ENCODE assay signal across 30 cellular contexts in the genomic region with DNA sequence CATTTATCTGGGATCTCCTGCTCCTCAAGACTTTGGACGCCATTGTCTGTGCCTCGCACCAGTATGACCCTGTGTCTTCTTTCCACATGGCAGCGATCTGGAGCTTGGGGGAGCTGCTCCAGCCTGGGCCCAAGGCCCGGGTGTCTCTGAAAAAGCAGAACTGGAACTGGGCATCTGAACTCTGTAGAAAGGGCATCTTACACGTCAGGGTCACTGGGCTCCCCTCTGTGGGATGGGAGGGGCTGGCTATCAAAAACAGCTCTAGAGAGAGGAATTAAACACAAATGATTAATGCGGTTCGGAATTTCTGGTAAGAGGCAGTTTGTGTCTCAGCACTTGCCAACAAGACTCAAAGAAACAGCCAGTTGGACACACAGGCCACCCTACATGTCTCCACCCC. TPM values are rescaled to one million over a fixed set of nuclear protein-coding genes. Genes with fewer than 3 reads are reported as not detected.
DNase-seq lines count a peak whose midpoint lies in the region; ATAC-seq and TF ChIP-seq lines count a peak whose summit lies in the region.
"Had no signal": no experiment of that assay in that cellular context is flagged by ENCODE, and none has a peak within 500 bp of the region (broad histone marks: within the 10 kb centered on the region; RNA-seq: fewer than 3 reads in every experiment).

No MANE protein-coding gene starts in this region.

- H3K36me3 ChIP-seq in OCI-LY1 (ENCODE audit: insufficient read depth, low read length): peaks cover 23% of the 10 kb centered on the region
- no peaks in the 10 kb centered on the region for H3K36me3 ChIP-seq in lower lobe of right lung
- H3K36me3 ChIP-seq in upper lobe of left lung: no peaks in the 10 kb centered on the region
- H3K36me3 ChIP-seq in ascending aorta: no peaks in the 10 kb centered on the region
- no peaks in the 10 kb centered on the region for H3K36me3 ChIP-seq in SJCRH30
- H3K36me3 ChIP-seq: colonic mucosa, gastroesophageal sphincter, right atrium auricular region, thoracic aorta had no signal

- intact Hi-C loops in right cardiac atrium (cut with DNase I): no loop called here
- intact Hi-C loops in cardiac septum (cut with DNase I): no loop called here
- intact Hi-C loops in lower lobe of right lung (cut with DNase I): no loop called here
- intact Hi-C loops in ascending aorta (cut with DNase I): no loop called here

- no peak overlapping the region for H3K27ac ChIP-seq in right cardiac atrium (ENCODE audit: low read length)
- H3K27ac ChIP-seq in OCI-LY1 (ENCODE audit: low read depth, low read length, poor library complexity, severe bottlenecking): peak overlapping the region; percentile 98
- H3K27ac ChIP-seq in lower lobe of right lung: no peak overlapping the region
- no peak overlapping the region for H3K27ac ChIP-seq in upper lobe of left lung
- H3K27ac ChIP-seq in ascending aorta: no peak overlapping the region
- no peak overlapping the region for H3K27ac ChIP-seq in SJCRH30
- H3K27ac ChIP-seq: colonic mucosa, gastroesophageal sphincter, KMS-11, right atrium auricular region, thoracic aorta had no signal

- TF ChIP-seq POLR2A in upper lobe of left lung (IDR thresholded peaks at IDR 0.05): no peak

- no peaks in the 10 kb centered on the region for H3K4me1 ChIP-seq in right cardiac atrium (ENCODE audit: control insufficient read depth, insufficient read depth, low read length)
- H3K4me1 ChIP-seq in OCI-LY1 (ENCODE audit: insufficient read depth, low read length, severe bottlenecking): peaks cover 58% of the 10 kb centered on the region
- no peaks in the 10 kb centered on the region for H3K4me1 ChIP-seq in lower lobe of right lung
- H3K4me1 ChIP-seq in upper lobe of left lung: no peaks in the 10 kb centered on the region
- H3K4me1 ChIP-seq in ascending aorta: no peaks in the 10 kb centered on the region
- no peaks in the 10 kb centered on the region for H3K4me1 ChIP-seq in SJCRH30
- H3K4me1 ChIP-seq: colonic mucosa, gastroesophageal sphincter, right atrium auricular region had no signal

- TF ChIP-seq CTCF in OCI-LY1 (IDR thresholded peaks at IDR 0.05; ENCODE audit: low read length) (no peak), lower lobe of right lung (IDR thresholded peaks at IDR 0.05) (no peak), upper lobe of left lung (IDR thresholded peaks at IDR 0.05) (no peak), ascending aorta (IDR thresholded peaks at IDR 0.05) (no peak)

- H3K27me3 ChIP-seq in right cardiac atrium (ENCODE audit: control insufficient read depth, insufficient read depth) (no peaks in the 10 kb centered on the region), OCI-LY1 (ENCODE audit: insufficient read depth, low read length) (no peaks in the 10 kb centered on the region), lower lobe of right lung (ENCODE audit: low read depth) (no peaks in the 10 kb centered on the region), upper lobe of left lung (no peaks in the 10 kb centered on the region), ascending aorta (no peaks in the 10 kb centered on the region), SJCRH30 (no peaks in the 10 kb centered on the region)
- H3K27me3 ChIP-seq: colonic mucosa, right atrium auricular region had no signal

- H3F3A ChIP-seq in OCI-LY1 (ENCODE audit: insufficient read depth, low read length): 0 out of 2 replicates have a peak, but pooled peaks cover 5% of the 10 kb centered on the region

- H3K79me2 ChIP-seq in OCI-LY1 (ENCODE audit: insufficient read depth, low read length): no peaks in the 10 kb centered on the region

- no peak overlapping the region for H3K9ac ChIP-seq in OCI-LY1 (ENCODE audit: low read length)
- H3K9ac ChIP-seq: KMS-11 had no signal

- H3K9me3 ChIP-seq in right cardiac atrium (ENCODE audit: control insufficient read depth, low read length) (no peaks in the 10 kb centered on the region), OCI-LY1 (ENCODE audit: low read length) (no peaks in the 10 kb centered on the region), lower lobe of right lung (no peaks in the 10 kb centered on the region), upper lobe of left lung (no peaks in the 10 kb centered on the region), ascending aorta (no peaks in the 10 kb centered on the region), SJCRH30 (replicated peaks) (no peaks in the 10 kb centered on the region)
- H3K9me3 ChIP-seq: colonic mucosa, gastroesophageal sphincter, right atrium auricular region, thoracic aorta had no signal

- no peak overlapping the region for H2AFZ ChIP-seq in OCI-LY1 (ENCODE audit: low read length)

- H3K4me3 ChIP-seq in right cardiac atrium (ENCODE audit: low read length) (no peak overlapping the region), OCI-LY1 (ENCODE audit: low read depth, low read length, poor library complexity, severe bottlenecking) (no peak overlapping the region), lower lobe of right lung (no peak overlapping the region), upper lobe of left lung (no peak overlapping the region), ascending aorta (no peak overlapping the region), SJCRH30 (no peak overlapping the region)
- H3K4me3 ChIP-seq: colonic mucosa, gastroesophageal sphincter, right atrium auricular region, thoracic aorta had no signal

- no peak overlapping the region for H3K4me2 ChIP-seq in OCI-LY1 (ENCODE audit: low read length)
- H3K4me2 ChIP-seq: KMS-11 had no signal

- no peak for TF ChIP-seq EP300 in upper lobe of left lung (IDR thresholded peaks at IDR 0.05)

- 77% methylated on average over 7 of the region's 7 CpGs for WGBS in right cardiac atrium
- WGBS in upper lobe of left lung, 2 donors: 71 to 84% methylated on average over 7 of the region's 7 CpGs

- DNase-seq in right cardiac atrium (peak in 2 of 3 donors; percentile 25 to 43), cardiac septum (ENCODE audit: low spot score) (no peak), lower lobe of right lung (peak; percentile 61), upper lobe of left lung (peak; percentile 5 to 23), ascending aorta (ENCODE audit: low spot score in 2 of 2) (no peak), SJCRH30 (no peak)
- DNase-seq: activated CD4-positive, alpha-beta T cell treated with anti-CD3 and anti-CD28 coated beads, Interleukin-2, amount 10 ng/mL, durations not matched to agents 24 days and 14 days; activated effector memory CD4-positive, alpha-beta T cell treated with anti-CD3 and anti-CD28 coated beads, Interleukin-2, amount 50 U/mL, for 16 hours; activated naive CD8-positive, alpha-beta T cell treated with anti-CD3 and anti-CD28 coated beads, Interleukin-2, amount 10 ng/mL, durations not matched to agents 7 days and 5 days; activated T-cell treated with anti-CD3 and anti-CD28 coated beads, Interleukin-2, amount 50 U/mL, for 1 hour; CD4-positive, alpha-beta T cell; colonic mucosa; DND-41; effector CD4-positive, alpha-beta T cell; mesenchymal stem cell; MM.1S; NCI-H1436; NCI-H2081 treated with DMSO at 0.1 percent for 48 hours; NCI-H2227 treated with DMSO at 0.1 percent for 48 hours; NCI-H526; posterior cingulate gyrus; stimulated activated CD4-positive, alpha-beta T cell treated with anti-CD3 and anti-CD28 coated beads, Interleukin-1b, Interleukin-23, amount 100 ng/mL, for 48 hours had no signal

- ATAC-seq in right cardiac atrium (no peak), lower lobe of right lung (peak; percentile 78 to 88), upper lobe of left lung (ENCODE audit: low FRiP score in 2 of 2) (peak; percentile 20 to 80), HG03159 (IDR thresholded peaks at IDR 0.05; ENCODE audit: unreplicated experiment) (no peak)
- ATAC-seq: gastroesophageal sphincter had no signal

- H4K20me1 ChIP-seq in OCI-LY1 (ENCODE audit: insufficient read depth, low read length): no peaks in the 10 kb centered on the region

- H3K9me2 ChIP-seq in OCI-LY1 (ENCODE audit: low read depth, low read length): no peaks in the 10 kb centered on the region

RNA-seq across cellular contexts. Expression of a gene that starts 16.1 kb away (rescaled TPM):
- total RNA-seq in right cardiac atrium (not detected), cardiac septum (not detected), lower lobe of right lung (4.2 TPM), upper lobe of left lung (10 to 100 TPM in 2 of 6 donors, 1 to 10 TPM in 4; 1.2 to 18.9 (median 3.6) TPM), ascending aorta (not detected)
- polyA plus RNA-seq in right cardiac atrium: not detected
- not detected in 2 replicates for total RNA-seq in SJCRH30 (2014; rRNA removed; shearing (Covaris generic))
- total RNA-seq: activated CD4-positive, alpha-beta T cell treated with anti-CD3 and anti-CD28 coated beads, Interleukin-2, amount 10 ng/mL, durations not matched to agents 24 days and 14 days; H1 had no signal
- polyA plus RNA-seq: aorta, H1 had no signal

RNA-seq across cellular contexts. Expression of a gene that starts 26.9 kb away (rescaled TPM):
- total RNA-seq in right cardiac atrium (not detected), cardiac septum (not detected), lower lobe of right lung (1.3 TPM), upper lobe of left lung (1 to 10 TPM in 2 of 6 donors, under 1 TPM in 4; 0.46 to 3.1 (median 0.68) TPM), ascending aorta (not detected)
- not detected for polyA plus RNA-seq in right cardiac atrium
- not detected in 2 replicates for total RNA-seq in SJCRH30 (2014; rRNA removed; shearing (Covaris generic))
- total RNA-seq: activated CD4-positive, alpha-beta T cell treated with anti-CD3 and anti-CD28 coated beads, Interleukin-2, amount 10 ng/mL, durations not matched to agents 24 days and 14 days; activated naive CD8-positive, alpha-beta T cell treated with anti-CD3 and anti-CD28 coated beads, Interleukin-2, amount 10 ng/mL, durations not matched to agents 7 days and 5 days; H1; right atrium auricular region; thoracic aorta had no signal
- polyA plus RNA-seq: aorta, H1 had no signal

RNA-seq across cellular contexts. Expression of a gene that starts 37.8 kb away (rescaled TPM):
- total RNA-seq in right cardiac atrium (under 1 TPM in 2 of 4 donors, not detected in 2; 0.24 to 0.42 TPM), cardiac septum (not detected), lower lobe of right lung (6.8 TPM), upper lobe of left lung (1 to 10 TPM; 1.4 to 5.2 (median 3.4) TPM), ascending aorta (not detected)
- 0.29 TPM for polyA plus RNA-seq in right cardiac atrium
- total RNA-seq in SJCRH30 (2014; rRNA removed; shearing (Covaris generic)): not detected in 2 replicates
- total RNA-seq: activated CD4-positive, alpha-beta T cell treated with anti-CD3 and anti-CD28 coated beads, Interleukin-2, amount 10 ng/mL, durations not matched to agents 24 days and 14 days; activated naive CD8-positive, alpha-beta T cell treated with anti-CD3 and anti-CD28 coated beads, Interleukin-2, amount 10 ng/mL, durations not matched to agents 7 days and 5 days; CD4-positive, alpha-beta T cell; colonic mucosa; H1 had no signal
- polyA plus RNA-seq: aorta, H1 had no signal

Comparison
In these comparisons a context has a peak if more than half of its experiments do, and no peak if none do; other contexts are left out.
1. DNase-seq: peak in right cardiac atrium (2 of 3), lower lobe of right lung (single experiment) and upper lobe of left lung (2 of 2); none in cardiac septum (single experiment), ascending aorta (0 of 2) and SJCRH30 (0 of 2).
2. ATAC-seq: peak in lower lobe of right lung (2 of 2) and upper lobe of left lung (2 of 2); none in right cardiac atrium (0 of 2) and HG03159 (single experiment).